Comparison of ENCODE assay signal across 17 cellular contexts in genomic region chr13:113423225-113424170, GRCh38. TPM values are rescaled to one million over a fixed set of nuclear protein-coding genes. Genes with fewer than 3 reads are reported as not detected.
DNase-seq lines count a peak whose midpoint lies in the region; ATAC-seq and TF ChIP-seq lines count a peak whose summit lies in the region.
"Had no signal": no experiment of that assay in that cellular context is flagged by ENCODE, and none has a peak within 500 bp of the region (broad histone marks: within the 10 kb centered on the region; RNA-seq: fewer than 3 reads in every experiment).

No MANE protein-coding gene starts in this region.

- no peak for TF ChIP-seq EP300 in stomach (IDR thresholded peaks at IDR 0.05)

- WGBS in hepatocyte (ENCODE audit: low lambda C conversion rate, missing lambda C conversion rate) = 90% methylated on average over 19 of the region's 19 CpGs
- WGBS in spleen, 5 donors = 46 to 72% (median 65%) methylated on average over 10 to 19 of the region's 19 CpGs
- 72 to 80% (median 77%) methylated on average over 17 to 19 of the region's 19 CpGs for WGBS in stomach, 5 donors

- intact Hi-C loops in spleen (cut with DNase I; ENCODE audit: low total_unique reads) = no loop called here
- intact Hi-C loops in stomach (cut with DNase I; ENCODE audit: low total_unique reads) = no loop called here

- H3K4me3 ChIP-seq in HEK293 (ENCODE audit: low read depth, low read length) = no peak overlapping the region
- no peak overlapping the region for H3K4me3 ChIP-seq in NT2/D1 (ENCODE audit: insufficient read length, low read depth)
- H3K4me3 ChIP-seq in hepatocyte = no peak overlapping the region
- no peak overlapping the region for H3K4me3 ChIP-seq in spleen
- H3K4me3 ChIP-seq in stomach = no peak overlapping the region
- H3K4me3 ChIP-seq: HAP-1, SK-N-MC had no signal

- peak overlapping the region; percentile 56 for H3K9ac ChIP-seq in NT2/D1 (ENCODE audit: insufficient read length, low read depth)

- H2AFZ ChIP-seq in hepatocyte = no peak overlapping the region

- POLR2A ChIA-PET in HEK293 (lab: Yijun Ruan, JAX) = no interaction called here

- H3K9me3 ChIP-seq in HEK293 (ENCODE audit: control insufficient read depth, insufficient read depth, low read depth, low read length) (no peaks in the 10 kb centered on the region), NT2/D1 (ENCODE audit: insufficient read depth, low read length) (no peaks in the 10 kb centered on the region), hepatocyte (ENCODE audit: low read depth) (no peaks in the 10 kb centered on the region), spleen (no peaks in the 10 kb centered on the region), stomach (no peaks in the 10 kb centered on the region)
- H3K9me3 ChIP-seq: HAP-1 had no signal

- CTCF ChIA-PET in HEK293 (lab: Yijun Ruan, JAX) = interaction anchor here (1.3 kb wide), 1 partner anchor 35 kb away, joined by 3 read pairs; no protein-coding TSS in a partner anchor

- no peak for TF ChIP-seq POLR2A in spleen (IDR thresholded peaks at IDR 0.05)
- no peak for TF ChIP-seq POLR2A in stomach (IDR thresholded peaks at IDR 0.05)

- ATAC-seq in HG03432 (IDR thresholded peaks at IDR 0.05; ENCODE audit: unreplicated experiment) (no peak), HG03095 (IDR thresholded peaks at IDR 0.05; ENCODE audit: unreplicated experiment) (no peak)
- ATAC-seq: PC-3 had no signal

- DNase-seq in NT2/D1 (ENCODE audit: low read depth, low spot score) (no peak), hepatocyte (ENCODE audit: low spot score) (no peak), spleen (peak; percentile 81), stomach (no peak)
- DNase-seq: ACHN; CD4-positive, alpha-beta T cell; EL; NCI-H2029 treated with DMSO at 0.1 percent for 48 hours; NCI-H2171 treated with DMSO at 0.1 percent for 48 hours; NCI-H446 treated with DMSO at 0.1 percent for 48 hours; PC-3 had no signal

- H3K9me2 ChIP-seq in hepatocyte (replicated peaks; ENCODE audit: insufficient read depth) = no peaks in the 10 kb centered on the region

- peaks cover 2% of the 10 kb centered on the region for H3K27me3 ChIP-seq in NT2/D1 (ENCODE audit: insufficient read depth, insufficient read length)
- no peaks in the 10 kb centered on the region for H3K27me3 ChIP-seq in hepatocyte
- no peaks in the 10 kb centered on the region for H3K27me3 ChIP-seq in spleen (replicated peaks in 1 of 7)
- no peaks in the 10 kb centered on the region for H3K27me3 ChIP-seq in stomach

- H3K27ac ChIP-seq in HEK293 (ENCODE audit: extremely low read depth, low read depth, low read length) = no peak overlapping the region
- H3K27ac ChIP-seq in hepatocyte = peak overlapping the region; percentile 83
- peak overlapping the region in 5 of 8 donors; percentile 48 to 67 (median 56) for H3K27ac ChIP-seq in spleen
- H3K27ac ChIP-seq in stomach = peak overlapping the region in 2 of 5 donors; percentile 66 to 76
- H3K27ac ChIP-seq: HL-60 had no signal

- no peak overlapping the region for H3K4me2 ChIP-seq in hepatocyte

- TF ChIP-seq CTCF in HEK293 (tag by site-specific recombination; IDR thresholded peaks at IDR 0.05) (no peak), hepatocyte (IDR thresholded peaks at IDR 0.05; ENCODE audit: poor library complexity) (no peak), spleen (IDR thresholded peaks at IDR 0.05 in 8 of 11, conservative IDR thresholded peaks at IDR 0.05 in 3 of 11) (no peak), stomach (IDR thresholded peaks at IDR 0.05) (no peak)

- H4K20me1 ChIP-seq in hepatocyte (ENCODE audit: insufficient read depth, poor library complexity, severe bottlenecking) = no peaks in the 10 kb centered on the region

- no peaks in the 10 kb centered on the region for H3K4me1 ChIP-seq in HEK293 (ENCODE audit: control insufficient read depth, insufficient read depth, low read length)
- H3K4me1 ChIP-seq in NT2/D1 (ENCODE audit: insufficient read depth, insufficient read length) = peaks cover 15% of the 10 kb centered on the region
- H3K4me1 ChIP-seq in hepatocyte (ENCODE audit: insufficient read depth) = peaks cover 11% of the 10 kb centered on the region
- H3K4me1 ChIP-seq in spleen = peaks cover 0 to 21% (median 13%) of the 10 kb centered on the region in 6 donors
- H3K4me1 ChIP-seq in stomach = peaks cover 0 to 28% (median 16%) of the 10 kb centered on the region in 4 donors
- H3K4me1 ChIP-seq: HAP-1 had no signal

- no peaks in the 10 kb centered on the region for H3K79me2 ChIP-seq in hepatocyte

- H3K36me3 ChIP-seq in HEK293 (ENCODE audit: control insufficient read depth in 2 of 2, insufficient read depth in 1 of 2, low read length in 2 of 2) (no peaks in the 10 kb centered on the region), NT2/D1 (ENCODE audit: insufficient read depth, insufficient read length, low read length) (peaks cover 7% of the 10 kb centered on the region), hepatocyte (replicated peaks; ENCODE audit: insufficient read depth, low read depth) (no peaks in the 10 kb centered on the region), spleen (no peaks in the 10 kb centered on the region), stomach (no peaks in the 10 kb centered on the region)
- H3K36me3 ChIP-seq: HAP-1 had no signal

TF ChIP-seq in HEK293, 187 proteins besides CTCF, POLR2A, EP300 and RAD21:
- TF ChIP-seq ZNF600 (tag by site-specific recombination; IDR thresholded peaks at IDR 0.05) = peak; percentile 48; the same call in 1 of the 2 replicates
- TF ChIP-seq ZNF121 (tag by site-specific recombination; IDR thresholded peaks at IDR 0.05) = no peak
- TF ChIP-seq, protein P1, sequence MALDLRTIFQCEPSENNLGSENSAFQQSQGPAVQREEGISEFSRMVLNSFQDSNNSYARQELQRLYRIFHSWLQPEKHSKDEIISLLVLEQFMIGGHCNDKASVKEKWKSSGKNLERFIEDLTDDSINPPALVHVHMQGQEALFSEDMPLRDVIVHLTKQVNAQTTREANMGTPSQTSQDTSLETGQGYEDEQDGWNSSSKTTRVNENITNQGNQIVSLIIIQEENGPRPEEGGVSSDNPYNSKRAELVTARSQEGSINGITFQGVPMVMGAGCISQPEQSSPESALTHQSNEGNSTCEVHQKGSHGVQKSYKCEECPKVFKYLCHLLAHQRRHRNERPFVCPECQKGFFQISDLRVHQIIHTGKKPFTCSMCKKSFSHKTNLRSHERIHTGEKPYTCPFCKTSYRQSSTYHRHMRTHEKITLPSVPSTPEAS (tag by site-specific recombination; IDR thresholded peaks at IDR 0.05) = no peak
- no peak for TF ChIP-seq ZNF549 (tag by site-specific recombination; IDR thresholded peaks at IDR 0.05)
TF ChIP-seq in HEK293: peak in this region for 1.

RNA-seq across cellular contexts. Expression of gene ADPRHL1, which starts 29.8 kb away (rescaled TPM):
- total RNA-seq in hepatocyte (1.1 and 1.2 TPM in 2 replicates), spleen (1 to 10 TPM in 6 of 7 donors, under 1 TPM in 1; 0.74 to 4.3 (median 2.0) TPM), stomach (1 to 10 TPM; 1.7 to 6.7 (median 2.4) TPM)
- polyA plus RNA-seq in hepatocyte (0.58 and 1.0 TPM in 2 replicates), spleen (1 to 10 TPM in 1 of 3 donors, under 1 TPM in 2; 0.52 to 1.1 (median 0.68) TPM), stomach (1 to 10 TPM; 2.2 to 5.5 (median 4.1) TPM)

RNA-seq across cellular contexts. Expression of gene GRTP1, which starts 59.6 kb away (rescaled TPM):
- total RNA-seq in hepatocyte (20.3 and 22.7 TPM in 2 replicates), spleen (10 to 100 TPM in 1 of 7 donors, 1 to 10 TPM in 6; 4.0 to 10.5 (median 6.1) TPM), stomach (10 to 100 TPM in 2 of 5 donors, 1 to 10 TPM in 3; 1.2 to 15.1 (median 5.4) TPM)
- polyA plus RNA-seq in hepatocyte (20.4 and 22.1 TPM in 2 replicates), spleen (1 to 10 TPM; 2.0 to 5.5 (median 2.3) TPM), stomach (10 to 100 TPM; 12.4 to 16.3 (median 15.1) TPM)
